Comparison of ENCODE assay signal across 23 cellular contexts in genomic region chr4:183469936-183470335, GRCh38. TPM values are rescaled to one million over a fixed set of nuclear protein-coding genes. Genes with fewer than 3 reads are reported as not detected.
DNase-seq lines count a peak whose midpoint lies in the region; TF ChIP-seq lines count a peak whose summit lies in the region.
"Had no signal": no experiment of that assay in that cellular context is flagged by ENCODE, and none has a peak within 500 bp of the region (broad histone marks: within the 10 kb centered on the region; RNA-seq: fewer than 3 reads in every experiment).

No MANE protein-coding gene starts in this region.

- BruUV-seq in MCF 10A (replicated peaks; lab: Mats Ljungman, UMichigan) = no TSS peak

- H3K4me3 ChIP-seq in breast epithelium = no peak overlapping the region
- H3K4me3 ChIP-seq in hepatocyte = no peak overlapping the region
- H3K4me3 ChIP-seq: BLaER1 had no signal

- H3K4me1 Mint-ChIP-seq in MCF 10A (ENCODE audit: insufficient read depth, unreplicated experiment) (peaks cover 14% of the 10 kb centered on the region), endothelial cell (ENCODE audit: unreplicated experiment) (peaks cover 15% of the 10 kb centered on the region)
- H3K4me1 Mint-ChIP-seq: activated CD4-positive, alpha-beta T cell treated with anti-CD3 and anti-CD28 coated beads for 36 hours had no signal

- H3K4me3 Mint-ChIP-seq in MCF 10A (ENCODE audit: unreplicated experiment) = no peak overlapping the region
- H3K4me3 Mint-ChIP-seq in endothelial cell (ENCODE audit: unreplicated experiment) = no peak overlapping the region
- H3K4me3 Mint-ChIP-seq: activated CD4-positive, alpha-beta T cell treated with anti-CD3 and anti-CD28 coated beads for 36 hours; effector memory CD8-positive, alpha-beta T cell had no signal

- CTCF ChIA-PET in MCF 10A (lab: Yijun Ruan, JAX) = interaction anchor here (0.6 to 5.8 kb wide), 7 partner anchors 8 to 1120 kb away, joined by 3 to 47 read pairs (median 4); no protein-coding TSS in a partner anchor

- no peak overlapping the region for H3K27ac Mint-ChIP-seq in MCF 10A (ENCODE audit: low read depth, unreplicated experiment)
- H3K27ac Mint-ChIP-seq in endothelial cell (ENCODE audit: unreplicated experiment) = no peak overlapping the region
- H3K27ac Mint-ChIP-seq: activated CD4-positive, alpha-beta T cell treated with anti-CD3 and anti-CD28 coated beads for 36 hours; effector memory CD8-positive, alpha-beta T cell had no signal

- 83% methylated on average over 2 of the region's 2 CpGs for WGBS in hepatocyte (ENCODE audit: low lambda C conversion rate, missing lambda C conversion rate)

- H3K27me3 ChIP-seq in breast epithelium (no peaks in the 10 kb centered on the region), hepatocyte (no peaks in the 10 kb centered on the region)
- H3K27me3 ChIP-seq: BLaER1 had no signal

- no peaks in the 10 kb centered on the region for H4K20me1 ChIP-seq in hepatocyte (ENCODE audit: insufficient read depth, poor library complexity, severe bottlenecking)
- H4K20me1 ChIP-seq: BLaER1 had no signal

- no peak overlapping the region for H2AFZ ChIP-seq in hepatocyte

- H3K27me3 Mint-ChIP-seq in MCF 10A (ENCODE audit: insufficient read depth, unreplicated experiment) = no peaks in the 10 kb centered on the region
- peaks cover 2% of the 10 kb centered on the region for H3K27me3 Mint-ChIP-seq in endothelial cell (ENCODE audit: unreplicated experiment)
- H3K27me3 Mint-ChIP-seq: activated CD4-positive, alpha-beta T cell treated with anti-CD3 and anti-CD28 coated beads for 36 hours; effector memory CD8-positive, alpha-beta T cell had no signal

- H3K9me3 Mint-ChIP-seq in MCF 10A (ENCODE audit: unreplicated experiment) = no peaks in the 10 kb centered on the region
- peaks cover 9% of the 10 kb centered on the region for H3K9me3 Mint-ChIP-seq in endothelial cell (ENCODE audit: unreplicated experiment)
- H3K9me3 Mint-ChIP-seq: effector memory CD8-positive, alpha-beta T cell had no signal

- no peaks in the 10 kb centered on the region for H3K9me2 ChIP-seq in hepatocyte (replicated peaks; ENCODE audit: insufficient read depth)

- in situ Hi-C loops in KBM-7 (cut with MboI; ENCODE audit: low pct_unique_long_range_greater_than_20kb, low sequenced_read_pairs) = no loop called here

- no peaks in the 10 kb centered on the region for H3K4me1 ChIP-seq in breast epithelium
- H3K4me1 ChIP-seq in hepatocyte (ENCODE audit: insufficient read depth) = peaks cover 5% of the 10 kb centered on the region
- H3K4me1 ChIP-seq: BLaER1 had no signal

- TF ChIP-seq CTCF in MCF 10A (IDR thresholded peaks at IDR 0.05; ENCODE audit: unreplicated experiment) (no peak), breast epithelium (IDR thresholded peaks at IDR 0.05) (no peak), hepatocyte (IDR thresholded peaks at IDR 0.05; ENCODE audit: poor library complexity) (no peak), endothelial cell (IDR thresholded peaks at IDR 0.05; ENCODE audit: unreplicated experiment) (no peak)

- H3K36me3 Mint-ChIP-seq in MCF 10A (ENCODE audit: insufficient read depth, unreplicated experiment) (no peaks in the 10 kb centered on the region), endothelial cell (ENCODE audit: low read depth, unreplicated experiment) (peaks cover 8% of the 10 kb centered on the region)

- TF ChIP-seq POLR2A in breast epithelium (IDR thresholded peaks at IDR 0.05) = no peak

- intact Hi-C loops in MCF 10A (cut with micrococcal nuclease) (loop anchor here (5.0 to 10.0 kb wide), 2 partner anchors 372 to 785 kb away; no protein-coding TSS in a partner anchor), breast epithelium (cut with DNase I; ENCODE audit: low total_unique reads) (no loop called here)

- H3K9me3 ChIP-seq in breast epithelium = no peaks in the 10 kb centered on the region
- H3K9me3 ChIP-seq in hepatocyte (ENCODE audit: low read depth) = no peaks in the 10 kb centered on the region

- H3K27ac ChIP-seq in breast epithelium (peak overlapping the region in 1 of 2 donors; percentile 27), hepatocyte (peak overlapping the region; percentile 62)
- H3K27ac ChIP-seq: BLaER1, HL-60 had no signal

- H3K36me3 ChIP-seq in breast epithelium (no peaks in the 10 kb centered on the region), hepatocyte (replicated peaks; ENCODE audit: insufficient read depth, low read depth) (no peaks in the 10 kb centered on the region)

- no peak overlapping the region for H3K4me2 ChIP-seq in hepatocyte
- H3K4me2 ChIP-seq: BLaER1 had no signal

- POLR2A ChIA-PET in MCF 10A (lab: Yijun Ruan, JAX) = interaction anchor here (0.6 to 2.5 kb wide), 4 partner anchors 10 to 1264 kb away, joined by 3 to 6 read pairs (median 3); no protein-coding TSS in a partner anchor

- no peaks in the 10 kb centered on the region for H3K79me2 ChIP-seq in hepatocyte

- DNase-seq in MCF 10A (ENCODE audit: unreplicated experiment) (peak; percentile 26), breast epithelium (ENCODE audit: low spot score in 2 of 2) (no peak), amniotic epithelial cell (ENCODE audit: low read depth) (peak; percentile 25), hepatocyte (ENCODE audit: low spot score) (no peak), NCI-H510A treated with DMSO at 0.1 percent for 48 hours (lab: John Stamatoyannopoulos, UW) (no peak), NOMO-1 treated with DMSO at 0.1 percent for 48 hours (lab: John Stamatoyannopoulos, UW; ENCODE audit: unreplicated experiment) (no peak), endothelial cell (ENCODE audit: low spot score) (no peak), KBM-7 (no peak)
- DNase-seq: activated CD4-positive, alpha-beta T cell treated with anti-CD3 and anti-CD28 coated beads for 36 hours; activated naive CD4-positive, alpha-beta T cell treated with anti-CD3 and anti-CD28 coated beads, Interleukin-2, amount 50 U/mL, for 16 hours; aorta; cerebellar nuclear complex; effector memory CD8-positive, alpha-beta T cell; hippocampal formation; KG1; NCI-H1092 treated with DMSO at 0.1 percent for 48 hours; NCI-H2081 treated with DMSO at 0.1 percent for 48 hours; NCI-H446 treated with DMSO at 0.1 percent for 48 hours; nucleus accumbens; stimulated activated CD4-positive, alpha-beta T cell treated with anti-CD3 and anti-CD28 coated beads, Interleukin-12 subunit alpha, Interleukin-12 subunit beta, amount 100 ng/mL, for 4 hours; stimulated activated CD8-positive, alpha-beta memory T cell treated with anti-CD3 and anti-CD28 coated beads, Interleukin-4, amount 100 ng/mL, for 48 hours had no signal

RNA-seq across cellular contexts. Expression of gene CDKN2AIP, which starts 25.5 kb away (rescaled TPM):
- total RNA-seq in MCF 10A (2022) (12.0 and 13.4 TPM in 2 replicates), breast epithelium (10 to 100 TPM; 22.2 to 37.3 (median 23.3) TPM), hepatocyte (43.6 and 43.7 TPM in 2 replicates), endothelial cell (ENCODE audit: unreplicated experiment) (22.0 TPM)
- polyA plus RNA-seq in hepatocyte = 18.9 and 26.7 TPM in 2 replicates

RNA-seq across cellular contexts. Expression of gene ING2, which starts 34.9 kb away (rescaled TPM):
- total RNA-seq in MCF 10A (2022) (7.1 and 10.5 TPM in 2 replicates), breast epithelium (10 to 100 TPM in 2 of 3 donors, 1 to 10 TPM in 1; 7.9 to 23.0 (median 13.8) TPM), hepatocyte (25.2 and 25.8 TPM in 2 replicates), endothelial cell (ENCODE audit: unreplicated experiment) (12.2 TPM)
- polyA plus RNA-seq in hepatocyte = 33.4 and 39.5 TPM in 2 replicates

Comparison
In these comparisons a context has a peak if more than half of its experiments do, and no peak if none do; other contexts are left out.
1. DNase-seq: peak in MCF 10A (single experiment) and amniotic epithelial cell (single experiment); none in breast epithelium (0 of 2), hepatocyte (single experiment), NCI-H510A treated with DMSO at 0.1 percent for 48 hours (single experiment), NOMO-1 treated with DMSO at 0.1 percent for 48 hours (single experiment), endothelial cell (single experiment) and KBM-7 (single experiment).